In the genomic region with DNA sequence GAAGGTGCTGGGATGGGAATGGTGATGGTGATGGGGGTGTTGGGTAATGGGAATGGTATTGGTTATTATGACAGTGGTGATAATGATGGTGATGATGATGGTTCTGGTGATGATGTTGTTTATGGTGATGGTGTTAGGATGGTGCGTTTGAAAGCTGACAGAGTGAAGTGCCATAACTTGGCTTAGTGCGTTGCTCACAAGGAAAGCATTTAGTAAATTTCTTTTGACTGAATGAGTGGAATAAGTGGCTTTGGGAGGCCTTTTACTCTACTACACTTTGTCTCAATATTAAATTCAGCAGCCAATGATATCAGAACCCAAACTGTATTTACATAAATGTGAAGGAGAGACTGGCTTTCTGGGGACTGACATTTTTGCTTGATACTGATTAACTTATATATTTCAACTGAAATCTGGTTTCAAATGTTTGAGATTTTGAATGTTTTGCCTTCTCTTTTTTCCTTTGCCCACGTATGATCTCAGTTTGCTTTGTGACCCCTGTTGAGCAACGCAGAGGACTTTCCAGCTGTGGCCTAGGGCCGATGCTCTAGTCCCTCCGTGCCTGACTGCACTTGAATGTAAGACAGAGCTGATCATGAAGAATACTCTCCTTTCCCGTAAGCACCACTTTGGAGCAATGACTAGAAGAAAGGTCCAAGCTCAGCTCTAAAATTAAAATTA, we compare ENCODE assay signal across 17 cellular contexts.
A peak's percentile ranks its signal among the peaks of the same experiment; 100 is the strongest.
DNase-seq lines count a peak whose midpoint lies in the region; ATAC-seq, FAIRE-seq and TF ChIP-seq lines count a peak whose summit lies in the region.
"Had no signal": no experiment of that assay in that cellular context is flagged by ENCODE, and none has a peak within 500 bp of the region (broad histone marks: within the 10 kb centered on the region; RNA-seq: fewer than 3 reads in every experiment).

No MANE protein-coding gene starts in this region.

- peak; percentile 62 for ATAC-seq in HepG2
- ATAC-seq in HG03108 (IDR thresholded peaks at IDR 0.05; ENCODE audit: unreplicated experiment) = no peak
- no peak for ATAC-seq in GM21576 (IDR thresholded peaks at IDR 0.05; ENCODE audit: unreplicated experiment)
- ATAC-seq in WTC11 = no peak
- ATAC-seq: activated naive CD8-positive, alpha-beta T cell treated with anti-CD3 and anti-CD28 coated beads, Interleukin-2, amount 50 U/mL, for 24 hours; left colon had no signal

- H3K9me3 ChIP-seq in HepG2 (ENCODE audit: low read length) (no peaks in the 10 kb centered on the region), skeletal muscle satellite cell (replicated peaks; ENCODE audit: low read length) (no peaks in the 10 kb centered on the region)

- POLR2A ChIA-PET in HepG2 (lab: Yijun Ruan, JAX) (interaction anchor here (0.8 to 1.8 kb wide), 20 partner anchors 11 to 153 kb away, joined by 3 to 15 read pairs (median 4); no protein-coding TSS in a partner anchor), WTC11 (lab: Charles Lee) (no interaction called here)

- H3K27me3 ChIP-seq in HepG2 (ENCODE audit: control insufficient read depth in 1 of 2, insufficient read depth in 2 of 2, low read length in 2 of 2) = no peaks in the 10 kb centered on the region
- no peaks in the 10 kb centered on the region for H3K27me3 ChIP-seq in skeletal muscle satellite cell (ENCODE audit: control insufficient read depth, insufficient read depth, low read length)

- TF ChIP-seq EP300 in HepG2 (IDR thresholded peaks at IDR 0.05; ENCODE audit: low read depth in 2 of 2, low read length in 2 of 2) (no peak), HepG2 (CRISPR knock-in tag; IDR thresholded peaks at IDR 0.05; ENCODE audit: borderline replicate concordance) (no peak)

- peak overlapping the region; percentile 58 for H3K4me2 ChIP-seq in HepG2 (ENCODE audit: low read depth, low read length)
- peak overlapping the region; percentile 57 for H3K4me2 ChIP-seq in skeletal muscle satellite cell (ENCODE audit: low read length)

- CTCF ChIA-PET in HepG2 (lab: Yijun Ruan, JAX; ENCODE audit: low intra/inter-chr PET ratio, low total read pairs) = no interaction called here
- CTCF ChIA-PET in WTC11 (lab: Charles Lee) = no interaction called here

- H3K4me3 ChIP-seq in coronary artery (no peak overlapping the region), HepG2 (replicated peaks in 1 of 3; ENCODE audit: insufficient read depth in 1 of 3, low read depth in 2 of 3, low read length in 3 of 3) (peak overlapping the region in 1 of 3 experiments; percentile 23; a peak in 2 of 6 replicates), skeletal muscle satellite cell (ENCODE audit: low read length) (no peak overlapping the region)

- no peak overlapping the region for H3K4me3 Mint-ChIP-seq in WTC11
- H3K4me3 Mint-ChIP-seq: activated naive CD8-positive, alpha-beta T cell treated with anti-CD3 and anti-CD28 coated beads, Interleukin-2, amount 50 U/mL, for 24 hours; nephron progenitor cell had no signal

- H3K79me2 ChIP-seq in HepG2 (ENCODE audit: insufficient read depth, low read length) = no peaks in the 10 kb centered on the region

- no TSS peak for BruUV-seq in HepG2 (replicated peaks; lab: Mats Ljungman, UMichigan)

- H3K36me3 Mint-ChIP-seq in WTC11 = no peaks in the 10 kb centered on the region

- no peaks in the 10 kb centered on the region for H3K27me3 Mint-ChIP-seq in WTC11 (ENCODE audit: low read depth)

- in situ Hi-C loops in HepG2 (cut with HindIII; ENCODE audit: extremely low pct_ligation_motif_present, low pct_unique_long_range_greater_than_20kb) = no loop called here

- WGBS in HepG2 (ENCODE audit: low lambda C conversion rate) = 27% methylated on average over 7 of the region's 7 CpGs

- no peak overlapping the region for H3K27ac Mint-ChIP-seq in WTC11
- H3K27ac Mint-ChIP-seq: activated naive CD8-positive, alpha-beta T cell treated with anti-CD3 and anti-CD28 coated beads, Interleukin-2, amount 50 U/mL, for 24 hours; nephron progenitor cell had no signal

- TF ChIP-seq CTCF in coronary artery (IDR thresholded peaks at IDR 0.05) (no peak), HepG2 (CRISPR knock-in tag; IDR thresholded peaks at IDR 0.05) (no peak), WTC11 (IDR thresholded peaks at IDR 0.05) (no peak)

- H3K9me3 Mint-ChIP-seq in WTC11 = no peaks in the 10 kb centered on the region
- H3K9me3 Mint-ChIP-seq: activated naive CD8-positive, alpha-beta T cell treated with anti-CD3 and anti-CD28 coated beads, Interleukin-2, amount 50 U/mL, for 24 hours; nephron progenitor cell had no signal

- no peak overlapping the region for H2AFZ ChIP-seq in HepG2 (ENCODE audit: low read length)

- TF ChIP-seq POLR2A in HepG2 (IDR thresholded peaks at IDR 0.05; ENCODE audit: insufficient read depth in 1 of 2, low read depth in 2 of 2, low read length in 2 of 2) = no peak

- H3K36me3 ChIP-seq in HepG2 (replicated peaks in 1 of 2; ENCODE audit: control insufficient read depth in 1 of 2, insufficient read depth in 2 of 2, low read length in 2 of 2) (no peaks in the 10 kb centered on the region), skeletal muscle satellite cell (ENCODE audit: insufficient read depth, low read length) (no peaks in the 10 kb centered on the region)

- peaks cover 41% of the 10 kb centered on the region for H3K4me1 ChIP-seq in HepG2 (ENCODE audit: insufficient read depth, low read length)
- H3K4me1 ChIP-seq in skeletal muscle satellite cell (ENCODE audit: control insufficient read depth, insufficient read depth, low read length) = peaks cover 17% of the 10 kb centered on the region

- no peak for TF ChIP-seq RAD21 in HepG2 (CRISPR knock-in tag; IDR thresholded peaks at IDR 0.05)

- peak; percentile 28 for DNase-seq in HK-2 (ENCODE audit: unreplicated experiment)
- no peak for DNase-seq in coronary artery (ENCODE audit: low spot score)
- no peak for DNase-seq in HepG2 (ENCODE audit: low spot score)
- DNase-seq in NOMO-1 treated with DMSO at 0.1 percent for 48 hours (lab: John Stamatoyannopoulos, UW; ENCODE audit: unreplicated experiment) = no peak
- no peak for DNase-seq in WTC11 (ENCODE audit: low spot score)
- DNase-seq: activated CD4-positive, alpha-beta T cell treated with anti-CD3 and anti-CD28 coated beads, Interleukin-2, amount 50 U/mL, for 1 hour; activated naive CD8-positive, alpha-beta T cell treated with anti-CD3 and anti-CD28 coated beads, Interleukin-2, amount 50 U/mL, for 24 hours; activated T-cell treated with anti-CD3 and anti-CD28 coated beads, Interleukin-2, amount 50 U/mL, for 1 hour; NCI-H1694; nephron progenitor cell; SHP77; small intestine had no signal

- H3K4me1 Mint-ChIP-seq in WTC11 = peaks cover 20% of the 10 kb centered on the region
- H3K4me1 Mint-ChIP-seq: activated naive CD8-positive, alpha-beta T cell treated with anti-CD3 and anti-CD28 coated beads, Interleukin-2, amount 50 U/mL, for 24 hours had no signal

- H3K27ac ChIP-seq in coronary artery = peak overlapping the region; percentile 62 to 66
- H3K27ac ChIP-seq in HepG2 (ENCODE audit: extremely low read length, insufficient read depth, low read length) = peak overlapping the region; percentile 1
- H3K27ac ChIP-seq: epithelial cell of prostate had no signal

- no peaks in the 10 kb centered on the region for H4K20me1 ChIP-seq in HepG2 (ENCODE audit: insufficient read depth, low read length)

- intact Hi-C loops in HepG2 (cut with micrococcal nuclease; ENCODE audit: unreplicated experiment) = no loop called here

- H3K9ac ChIP-seq in HepG2 (ENCODE audit: insufficient read depth, low read depth, low read length) (0 out of 2 replicates have a peak overlapping the region, but pooled peaks have one; percentile 2), skeletal muscle satellite cell (ENCODE audit: low read depth, low read length) (no peak overlapping the region)

- peak; percentile 4 for FAIRE-seq in HepG2 (lab: Jason Lieb, UNC)
- FAIRE-seq: small intestine had no signal

TF ChIP-seq in HepG2, 621 proteins besides CTCF, POLR2A, EP300 and RAD21 (continues in another document):
- TF ChIP-seq ZNF7 (CRISPR knock-in tag; IDR thresholded peaks at IDR 0.05) = 0 out of 2 replicates have a peak, but pooled peaks have one; percentile 33

TF ChIP-seq in WTC11, 78 proteins besides CTCF, POLR2A, EP300 and RAD21 (continues in another document):
- TF ChIP-seq FOXK1 (CRISPR knock-in tag; IDR thresholded peaks at IDR 0.05) = no peak
- TF ChIP-seq TP53 (CRISPR knock-in tag; IDR thresholded peaks at IDR 0.05) = no peak
- no peak for TF ChIP-seq PRRX2 (CRISPR knock-in tag; IDR thresholded peaks at IDR 0.05)
- TF ChIP-seq, protein P1, sequence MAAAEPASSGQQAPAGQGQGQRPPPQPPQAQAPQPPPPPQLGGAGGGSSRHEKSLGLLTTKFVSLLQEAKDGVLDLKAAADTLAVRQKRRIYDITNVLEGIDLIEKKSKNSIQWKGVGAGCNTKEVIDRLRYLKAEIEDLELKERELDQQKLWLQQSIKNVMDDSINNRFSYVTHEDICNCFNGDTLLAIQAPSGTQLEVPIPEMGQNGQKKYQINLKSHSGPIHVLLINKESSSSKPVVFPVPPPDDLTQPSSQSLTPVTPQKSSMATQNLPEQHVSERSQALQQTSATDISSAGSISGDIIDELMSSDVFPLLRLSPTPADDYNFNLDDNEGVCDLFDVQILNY (CRISPR knock-in tag; IDR thresholded peaks at IDR 0.05) = no peak
- TF ChIP-seq, protein P2, sequence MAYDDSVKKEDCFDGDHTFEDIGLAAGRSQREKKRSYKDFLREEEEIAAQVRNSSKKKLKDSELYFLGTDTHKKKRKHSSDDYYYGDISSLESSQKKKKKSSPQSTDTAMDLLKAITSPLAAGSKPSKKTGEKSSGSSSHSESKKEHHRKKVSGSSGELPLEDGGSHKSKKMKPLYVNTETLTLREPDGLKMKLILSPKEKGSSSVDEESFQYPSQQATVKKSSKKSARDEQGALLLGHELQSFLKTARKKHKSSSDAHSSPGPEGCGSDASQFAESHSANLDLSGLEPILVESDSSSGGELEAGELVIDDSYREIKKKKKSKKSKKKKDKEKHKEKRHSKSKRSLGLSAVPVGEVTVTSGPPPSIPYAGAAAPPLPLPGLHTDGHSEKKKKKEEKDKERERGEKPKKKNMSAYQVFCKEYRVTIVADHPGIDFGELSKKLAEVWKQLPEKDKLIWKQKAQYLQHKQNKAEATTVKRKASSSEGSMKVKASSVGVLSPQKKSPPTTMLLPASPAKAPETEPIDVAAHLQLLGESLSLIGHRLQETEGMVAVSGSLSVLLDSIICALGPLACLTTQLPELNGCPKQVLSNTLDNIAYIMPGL (CRISPR knock-in tag; IDR thresholded peaks at IDR 0.05) = no peak
- no peak for TF ChIP-seq TEAD4 (CRISPR knock-in tag; IDR thresholded peaks at IDR 0.05)
- no peak for TF ChIP-seq SOX15 (CRISPR knock-in tag; IDR thresholded peaks at IDR 0.05)
- no peak for TF ChIP-seq RORB (CRISPR knock-in tag; IDR thresholded peaks at IDR 0.05)
